9 cellular contexts compared by ENCODE assay signal in genomic region chr16:2178321-2179106, GRCh38. TPM values are rescaled to one million over a fixed set of nuclear protein-coding genes. Genes with fewer than 3 reads are reported as not detected.
A peak's percentile ranks its signal among the peaks of the same experiment; 100 is the strongest.
DNase-seq lines count a peak whose midpoint lies in the region; ATAC-seq and TF ChIP-seq lines count a peak whose summit lies in the region.
"Had no signal": no experiment of that assay in that cellular context is flagged by ENCODE, and none has a peak within 500 bp of the region (broad histone marks: within the 10 kb centered on the region; RNA-seq: fewer than 3 reads in every experiment).

No MANE protein-coding gene starts in this region.

- no peak overlapping the region for H3K27ac Mint-ChIP-seq in activated B cell treated with CpG ODN at 0.5 μM for 24 hours

- no peak overlapping the region for H3K4me3 Mint-ChIP-seq in activated B cell treated with CpG ODN at 0.5 μM for 24 hours

- peak; percentile 59 for ATAC-seq in activated B cell treated with CpG ODN at 0.5 μM for 24 hours (ENCODE audit: low read depth)
- peak; percentile 15 to 77 (median 52) for ATAC-seq in psoas muscle
- no peak for ATAC-seq in HG03354 (IDR thresholded peaks at IDR 0.05; ENCODE audit: poor library complexity, severe bottlenecking, unreplicated experiment)

- H3K36me3 ChIP-seq in effector memory CD4-positive, alpha-beta T cell (ENCODE audit: control insufficient read depth, insufficient read depth, low read length), result peaks cover 31% of the 10 kb centered on the region
- peaks cover 3 to 48% of the 10 kb centered on the region in 2 donors for H3K36me3 ChIP-seq in psoas muscle (ENCODE audit: insufficient read depth in 1 of 2, low read depth in 1 of 2)

- TF ChIP-seq CTCF in GM20000 (IDR thresholded peaks at IDR 0.05; ENCODE audit: extremely low read depth, missing control alignments) (no peak), activated B cell treated with CpG ODN at 0.5 μM for 24 hours (IDR thresholded peaks at IDR 0.05) (no peak), psoas muscle (IDR thresholded peaks at IDR 0.05) (no peak)

- intact Hi-C loops in activated B cell treated with CpG ODN at 0.5 μM for 24 hours (cut with micrococcal nuclease) (no loop called here), psoas muscle (cut with DNase I) (no loop called here)

- H3K27me3 ChIP-seq in effector memory CD4-positive, alpha-beta T cell (replicated peaks; ENCODE audit: control insufficient read depth, insufficient read depth, low read length, poor library complexity, severe bottlenecking), result no peaks in the 10 kb centered on the region
- no peaks in the 10 kb centered on the region for H3K27me3 ChIP-seq in psoas muscle (ENCODE audit: insufficient read depth in 3 of 3, low read length in 2 of 3)

- in situ Hi-C loops in G401 (cut with HindIII; ENCODE audit: low sequenced_read_pairs), result no loop called here

- no peaks in the 10 kb centered on the region for H3K9me3 Mint-ChIP-seq in activated B cell treated with CpG ODN at 0.5 μM for 24 hours

- no peaks in the 10 kb centered on the region for H3K4me1 ChIP-seq in effector memory CD4-positive, alpha-beta T cell (ENCODE audit: control insufficient read depth, insufficient read depth, low read length, poor library complexity, severe bottlenecking)
- no peaks in the 10 kb centered on the region for H3K4me1 ChIP-seq in psoas muscle

- H3K4me1 Mint-ChIP-seq in activated B cell treated with CpG ODN at 0.5 μM for 24 hours, result peaks cover 2% of the 10 kb centered on the region

- WGBS in psoas muscle, 3 donors, result 31 to 52% (median 33%) methylated on average over 55 to 104 of the region's 106 CpGs

- H3K27ac ChIP-seq in effector memory CD4-positive, alpha-beta T cell (ENCODE audit: insufficient read depth, low read length, poor library complexity, severe bottlenecking), result no peak overlapping the region
- no peak overlapping the region for H3K27ac ChIP-seq in psoas muscle

- H3K4me3 ChIP-seq in effector memory CD4-positive, alpha-beta T cell (ENCODE audit: insufficient read depth, low read depth, low read length, poor library complexity, severe bottlenecking), result no peak overlapping the region
- H3K4me3 ChIP-seq in psoas muscle, result no peak overlapping the region

- CTCF ChIA-PET in activated B cell treated with CpG ODN at 0.5 μM for 24 hours (lab: Charles Lee), result no interaction called here

- POLR2A ChIA-PET in activated B cell treated with CpG ODN at 0.5 μM for 24 hours (lab: Charles Lee), result no interaction called here

- peaks cover 29% of the 10 kb centered on the region for H3K36me3 Mint-ChIP-seq in activated B cell treated with CpG ODN at 0.5 μM for 24 hours (ENCODE audit: low read depth)

- H3K9me3 ChIP-seq in effector memory CD4-positive, alpha-beta T cell (ENCODE audit: control insufficient read depth, low read length), result no peaks in the 10 kb centered on the region
- H3K9me3 ChIP-seq in psoas muscle, result no peaks in the 10 kb centered on the region

- peak; percentile 69 for DNase-seq in GM20000 (ENCODE audit: low spot score)
- no peak for DNase-seq in activated B cell treated with CpG ODN at 0.5 μM for 24 hours
- peak; percentile 15 to 32 (median 19) for DNase-seq in effector memory CD4-positive, alpha-beta T cell
- DNase-seq in psoas muscle, result no peak
- DNase-seq in G401 (ENCODE audit: low spot score), result no peak
- no peak for DNase-seq in SW 1271 (lab: John Stamatoyannopoulos, UW)
- DNase-seq in SHP77 (lab: John Stamatoyannopoulos, UW), result no peak
- DNase-seq: NCI-H2227 treated with DMSO at 0.1 percent for 48 hours had no signal

- H3K27me3 Mint-ChIP-seq in activated B cell treated with CpG ODN at 0.5 μM for 24 hours, result no peaks in the 10 kb centered on the region

RNA-seq across cellular contexts. Expression of gene CASKIN1, which starts 17.9 kb away (rescaled TPM):
- total RNA-seq in activated B cell treated with CpG ODN at 0.5 μM for 24 hours (not detected in 2 replicates), psoas muscle (1 to 10 TPM in 1 of 4 donors, under 1 TPM in 3; 0.63 to 1.0 (median 0.76) TPM)
- under 1 TPM; 0.32 to 0.45 (median 0.43) TPM for polyA plus RNA-seq in psoas muscle
- total RNA-seq in G401 (2014; rRNA removed; shearing (Covaris generic)), result 0.80 and 4.2 TPM in 2 replicates

RNA-seq across cellular contexts. Expression of gene TRAF7, which starts 22.9 kb away (rescaled TPM):
- 72.7 and 78.1 TPM in 2 replicates for total RNA-seq in activated B cell treated with CpG ODN at 0.5 μM for 24 hours
- total RNA-seq in psoas muscle, result 10 to 100 TPM; 15.6 to 47.5 (median 38.9) TPM
- 10 to 100 TPM; 20.8 to 39.1 (median 27.3) TPM for polyA plus RNA-seq in psoas muscle
- 76.1 and 99.9 TPM in 2 replicates for total RNA-seq in G401 (2014; rRNA removed; shearing (Covaris generic))

RNA-seq across cellular contexts. Expression of gene MLST8, which starts 26.7 kb away (rescaled TPM):
- total RNA-seq in activated B cell treated with CpG ODN at 0.5 μM for 24 hours, result 35.7 and 38.7 TPM in 2 replicates
- 10 to 100 TPM; 18.8 to 35.0 (median 28.7) TPM for total RNA-seq in psoas muscle
- polyA plus RNA-seq in psoas muscle, result 10 to 100 TPM; 58.1 to 60.5 (median 59.7) TPM
- total RNA-seq in G401 (2014; rRNA removed; shearing (Covaris generic)), result 34.8 and 86.2 TPM in 2 replicates

RNA-seq across cellular contexts. Expression of gene RAB26, which starts 30.1 kb away (rescaled TPM):
- 0.61 TPM in 1 of 2 replicates, not detected in the other for total RNA-seq in activated B cell treated with CpG ODN at 0.5 μM for 24 hours
- total RNA-seq in psoas muscle, result 1 to 10 TPM in 1 of 4 donors, under 1 TPM in 3; 0.32 to 1.7 (median 0.83) TPM
- polyA plus RNA-seq in psoas muscle, result under 1 TPM; 0.17 to 0.31 (median 0.21) TPM
- 46.8 and 55.2 TPM in 2 replicates for total RNA-seq in G401 (2014; rRNA removed; shearing (Covaris generic))

RNA-seq across cellular contexts. Expression of gene BRICD5, which starts 32.1 kb away (rescaled TPM):
- total RNA-seq in activated B cell treated with CpG ODN at 0.5 μM for 24 hours (4.9 and 5.1 TPM in 2 replicates), psoas muscle (1 to 10 TPM in 3 of 4 donors, under 1 TPM in 1; 0.86 to 5.3 (median 4.1) TPM)
- polyA plus RNA-seq in psoas muscle, result 1 to 10 TPM; 1.4 to 3.1 (median 1.8) TPM
- total RNA-seq in G401 (2014; rRNA removed; shearing (Covaris generic)), result 1.9 and 2.1 TPM in 2 replicates

Comparison
In these comparisons a context has a peak if more than half of its experiments do, and no peak if none do; other contexts are left out.
1. DNase-seq: peak in GM20000 (single experiment) and effector memory CD4-positive, alpha-beta T cell (3 of 3); none in activated B cell treated with CpG ODN at 0.5 μM for 24 hours (single experiment), psoas muscle (0 of 2), G401 (single experiment), SW 1271 (0 of 2) and SHP77 (0 of 2).